In the genomic region with DNA sequence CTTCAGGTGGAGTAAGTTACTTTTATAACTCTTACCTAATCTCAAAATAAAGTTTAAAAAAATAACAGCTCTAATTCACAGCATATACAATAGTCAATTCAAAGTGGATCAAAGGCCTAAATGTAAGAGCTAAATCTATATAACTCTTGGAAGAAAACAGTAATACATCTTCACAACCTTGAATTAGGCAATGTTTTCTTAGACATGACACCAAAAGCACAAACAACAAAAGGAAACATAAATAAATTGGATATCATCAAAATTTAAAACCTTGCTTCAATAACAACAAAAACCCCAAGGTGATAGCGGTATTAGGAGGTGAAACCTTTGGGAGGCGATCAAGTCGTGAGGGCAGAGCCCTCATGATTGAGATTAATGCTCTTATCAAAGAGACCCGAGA, we compare ENCODE assay signal across 20 cellular contexts. TPM values are rescaled to one million over a fixed set of nuclear protein-coding genes. Genes with fewer than 3 reads are reported as not detected.
DNase-seq lines count a peak whose midpoint lies in the region; ATAC-seq, FAIRE-seq and TF ChIP-seq lines count a peak whose summit lies in the region.
"Had no signal": no experiment of that assay in that cellular context is flagged by ENCODE, and none has a peak within 500 bp of the region (broad histone marks: within the 10 kb centered on the region; RNA-seq: fewer than 3 reads in every experiment).

No MANE protein-coding gene starts in this region.

- H3K9me3 Mint-ChIP-seq in T-cell, result peaks cover 0 to 6% (median 0%) of the 10 kb centered on the region in 3 donors
- no peaks in the 10 kb centered on the region for H3K9me3 Mint-ChIP-seq in immature natural killer cell
- no peaks in the 10 kb centered on the region for H3K9me3 Mint-ChIP-seq in naive thymus-derived CD8-positive, alpha-beta T cell
- H3K9me3 Mint-ChIP-seq: HFFc6 had no signal

- H3K27ac ChIP-seq in HepG2 (ENCODE audit: extremely low read length, insufficient read depth, low read length), result no peak overlapping the region
- H3K27ac ChIP-seq in right lobe of liver, result no peak overlapping the region

- TF ChIP-seq EP300 in HepG2 (IDR thresholded peaks at IDR 0.05; ENCODE audit: low read depth in 2 of 2, low read length in 2 of 2) (no peak), HepG2 (CRISPR knock-in tag; IDR thresholded peaks at IDR 0.05; ENCODE audit: borderline replicate concordance) (no peak)

- TF ChIP-seq CTCF in HepG2 (CRISPR knock-in tag; IDR thresholded peaks at IDR 0.05) (no peak), right lobe of liver (IDR thresholded peaks at IDR 0.05) (no peak)

- WGBS in HepG2 (ENCODE audit: low lambda C conversion rate), result 98% methylated on average over 4 of the region's 4 CpGs
- 100% methylated on average over 3 of the region's 4 CpGs for WGBS in right lobe of liver (ENCODE audit: insufficient coverage, low coverage, low lambda C conversion rate, missing lambda C conversion rate)

- H3K27ac Mint-ChIP-seq in T-cell (peak overlapping the region; percentile 29 to 34), immature natural killer cell (peak overlapping the region in 5 of 6 donors; percentile 9 to 68 (median 31))
- H3K27ac Mint-ChIP-seq in naive thymus-derived CD8-positive, alpha-beta T cell, result peak overlapping the region in 6 of 10 donors; percentile 4 to 74 (median 44)
- H3K27ac Mint-ChIP-seq: HFFc6 had no signal

- no peak overlapping the region for H3K9ac ChIP-seq in HepG2 (ENCODE audit: insufficient read depth, low read depth, low read length)

- H3K27me3 ChIP-seq in HepG2 (ENCODE audit: control insufficient read depth in 1 of 2, insufficient read depth in 2 of 2, low read length in 2 of 2) (no peaks in the 10 kb centered on the region), right lobe of liver (no peaks in the 10 kb centered on the region)

- H3K36me3 Mint-ChIP-seq in T-cell (peaks cover 38% of the 10 kb centered on the region), immature natural killer cell (peaks cover 13 to 21% (median 16%) of the 10 kb centered on the region in 3 donors)
- H3K36me3 Mint-ChIP-seq in naive thymus-derived CD8-positive, alpha-beta T cell, result peaks cover 8 to 53% (median 23%) of the 10 kb centered on the region in 3 donors

- H3K4me3 Mint-ChIP-seq in T-cell (peak overlapping the region in 1 of 3 donors; percentile 59), immature natural killer cell (peak overlapping the region in 1 of 5 donors; percentile 7)
- H3K4me3 Mint-ChIP-seq in naive thymus-derived CD8-positive, alpha-beta T cell, result peak overlapping the region in 3 of 10 donors; percentile 24 to 65 (median 24)
- H3K4me3 Mint-ChIP-seq: HFFc6 had no signal

- TF ChIP-seq RAD21 in HepG2 (CRISPR knock-in tag; IDR thresholded peaks at IDR 0.05), result no peak

- H3K4me3 ChIP-seq in HepG2 (replicated peaks in 1 of 3; ENCODE audit: insufficient read depth in 1 of 3, low read depth in 2 of 3, low read length in 3 of 3) (no peak overlapping the region), right lobe of liver (no peak overlapping the region)
- H3K4me3 ChIP-seq: HAP-1 had no signal

- H3K27me3 Mint-ChIP-seq in T-cell, result no peaks in the 10 kb centered on the region
- peaks cover 0 to 5% (median 5%) of the 10 kb centered on the region in 3 donors for H3K27me3 Mint-ChIP-seq in immature natural killer cell (ENCODE audit: low read depth in 3 of 3)
- no peaks in the 10 kb centered on the region for H3K27me3 Mint-ChIP-seq in naive thymus-derived CD8-positive, alpha-beta T cell
- H3K27me3 Mint-ChIP-seq: CD4-positive, alpha-beta memory T cell had no signal

- DNase-seq in HepG2 (ENCODE audit: low spot score), result no peak
- DNase-seq in right lobe of liver, result no peak
- no peak for DNase-seq in T-cell
- DNase-seq in immature natural killer cell, result no peak
- DNase-seq in naive thymus-derived CD8-positive, alpha-beta T cell, result no peak
- DNase-seq in central memory CD4-positive, alpha-beta T cell, result no peak
- DNase-seq: C1 segment of cervical spinal cord; Calu3; CD4-positive, alpha-beta memory T cell; COR-L47; DMS53; DMS79 treated with DMSO at 0.1 percent for 48 hours; GF-D8; GOT3; HFFc6 had no signal

- no peak for TF ChIP-seq POLR2A in HepG2 (IDR thresholded peaks at IDR 0.05; ENCODE audit: insufficient read depth in 1 of 2, low read depth in 2 of 2, low read length in 2 of 2)
- no peak for TF ChIP-seq POLR2A in right lobe of liver (IDR thresholded peaks at IDR 0.05)

- CTCF ChIA-PET in HepG2 (lab: Yijun Ruan, JAX; ENCODE audit: low intra/inter-chr PET ratio, low total read pairs), result no interaction called here
- CTCF ChIA-PET in T-cell (lab: Charles Lee), result interaction anchor here in 1 of 2 donors (0.6 kb wide), 1 partner anchor 9 kb away, joined by 3 read pairs; no protein-coding TSS in a partner anchor

- H3K4me1 Mint-ChIP-seq in T-cell, result peaks cover 68 to 78% (median 74%) of the 10 kb centered on the region in 3 donors
- peaks cover 78 to 87% of the 10 kb centered on the region in 2 donors for H3K4me1 Mint-ChIP-seq in immature natural killer cell
- peaks cover 27 to 82% (median 77%) of the 10 kb centered on the region in 4 donors for H3K4me1 Mint-ChIP-seq in naive thymus-derived CD8-positive, alpha-beta T cell

- BruUV-seq in HepG2 (replicated peaks; lab: Mats Ljungman, UMichigan), result no TSS peak

- H3K9me3 ChIP-seq in HepG2 (ENCODE audit: low read length), result no peaks in the 10 kb centered on the region
- H3K9me3 ChIP-seq in right lobe of liver, result no peaks in the 10 kb centered on the region
- H3K9me3 ChIP-seq: HAP-1 had no signal

- H3K79me2 ChIP-seq in HepG2 (ENCODE audit: insufficient read depth, low read length), result peaks cover 7% of the 10 kb centered on the region

- no peaks in the 10 kb centered on the region for H4K20me1 ChIP-seq in HepG2 (ENCODE audit: insufficient read depth, low read length)

- intact Hi-C loops in HepG2 (cut with micrococcal nuclease; ENCODE audit: unreplicated experiment), result no loop called here
- intact Hi-C loops in right lobe of liver (cut with DNase I), result no loop called here

- no peak overlapping the region for H2AFZ ChIP-seq in HepG2 (ENCODE audit: low read length)

- no peak for FAIRE-seq in HepG2 (lab: Jason Lieb, UNC)
- FAIRE-seq: GM12891, GM18507, H54 had no signal

- peaks cover 7% of the 10 kb centered on the region; the same call in 1 of the 2 replicates for H3K4me1 ChIP-seq in HepG2 (ENCODE audit: insufficient read depth, low read length)
- peaks cover 0 to 14% (median 2%) of the 10 kb centered on the region in 4 donors for H3K4me1 ChIP-seq in right lobe of liver

- peaks cover 2 to 8% of the 10 kb centered on the region in 2 experiments; a peak in 3 of 5 replicates for H3K36me3 ChIP-seq in HepG2 (replicated peaks in 1 of 2; ENCODE audit: control insufficient read depth in 1 of 2, insufficient read depth in 2 of 2, low read length in 2 of 2)
- H3K36me3 ChIP-seq in right lobe of liver, result no peaks in the 10 kb centered on the region
- H3K36me3 ChIP-seq: HAP-1 had no signal

- no peak for ATAC-seq in HepG2
- no peak for ATAC-seq in right lobe of liver
- no peak for ATAC-seq in T-cell (replicated peaks in 1 of 4)
- no peak for ATAC-seq in naive thymus-derived CD8-positive, alpha-beta T cell
- no peak for ATAC-seq in GM21529 (IDR thresholded peaks at IDR 0.05; ENCODE audit: unreplicated experiment)

- in situ Hi-C loops in HepG2 (cut with HindIII; ENCODE audit: extremely low pct_ligation_motif_present, low pct_unique_long_range_greater_than_20kb), result no loop called here

- POLR2A ChIA-PET in HepG2 (lab: Yijun Ruan, JAX) (interaction anchor here (1.4 kb wide), 1 partner anchor 13 kb away, joined by 4 read pairs; a partner anchor contains a TSS), T-cell (lab: Charles Lee) (interaction anchor here (0.5 to 0.7 kb wide), 2 partner anchors 40 to 245 kb away, joined by 4 to 8 read pairs; no protein-coding TSS in a partner anchor)
- POLR2A ChIA-PET in naive thymus-derived CD8-positive, alpha-beta T cell (lab: Charles Lee), result no interaction called here

- H3K4me2 ChIP-seq in HepG2 (ENCODE audit: low read depth, low read length), result no peak overlapping the region

TF ChIP-seq in HepG2, 621 proteins besides CTCF, POLR2A, EP300 and RAD21:
- TF ChIP-seq ZC3H4 (CRISPR knock-in tag; IDR thresholded peaks at IDR 0.05; ENCODE audit: borderline replicate concordance) (no peak), CEBPB (IDR thresholded peaks at IDR 0.05; ENCODE audit: borderline replicate concordance, low read depth, low read length) (peak; percentile 77)

RNA-seq across cellular contexts. Expression of a gene that starts 12.8 kb away (rescaled TPM):
- total RNA-seq in HepG2 (2016; rRNA removed; fragmentation: Illumina TruSeq; extraction: Trizol) (9.4 and 12.8 TPM in 2 replicates), right lobe of liver (10 to 100 TPM in 2 of 6 experiments, 1 to 10 TPM in 4; 5.5 to 11.0 (median 9.2) TPM), T-cell (10 to 100 TPM; 31.6 to 58.9 (median 35.6) TPM)
- total RNA-seq in HepG2 (2016; cell fraction: cytosol; rRNA removed; fragmentation: Illumina TruSeq; extraction: Trizol; ENCODE audit: low read depth), result 8.3 and 10.2 TPM in 2 replicates
- total RNA-seq in HepG2 (2016; cell fraction: insoluble cytoplasmic fraction; rRNA removed; fragmentation: Illumina TruSeq; extraction: Trizol), result 9.9 and 12.4 TPM in 2 replicates
- total RNA-seq in HepG2 (2016; cell fraction: membrane; rRNA removed; fragmentation: Illumina TruSeq; extraction: Trizol), result 4.6 and 5.3 TPM in 2 replicates
- total RNA-seq in HepG2 (2016; cell fraction: nucleus; rRNA removed; fragmentation: Illumina TruSeq; extraction: Trizol), result 10.8 and 12.4 TPM in 2 replicates
- polyA plus RNA-seq in HepG2 (2011; rRNA removed) (9.7 and 11.1 TPM in 2 replicates), immature natural killer cell (10 to 100 TPM in 2 of 3 donors, 1 to 10 TPM in 1; 8.8 to 37.1 (median 27.5) TPM)
- polyA plus RNA-seq in HepG2 (2011; cell fraction: cytosol; rRNA removed), result 4.4 and 9.0 TPM in 2 replicates
- 5.5 and 8.4 TPM in 2 replicates for polyA plus RNA-seq in HepG2 (2011; cell fraction: nucleus; rRNA removed)
- 8.3 and 9.7 TPM in 2 replicates for polyA plus RNA-seq in HepG2 (2012)
- polyA plus RNA-seq in HepG2 (2016; cell fraction: cytosol; fragmentation: Illumina TruSeq; extraction: Trizol; ENCODE audit: low read depth), result 0.28 and 0.61 TPM in 2 replicates
- 7.7 and 8.2 TPM in 2 replicates for polyA plus RNA-seq in HepG2 (2016; cell fraction: insoluble cytoplasmic fraction; fragmentation: Illumina TruSeq; extraction: Trizol; ENCODE audit: low read depth)
- polyA plus RNA-seq in HepG2 (2016; cell fraction: membrane; fragmentation: Illumina TruSeq; extraction: Trizol; ENCODE audit: low read depth), result 1.7 and 1.9 TPM in 2 replicates
- polyA plus RNA-seq in HepG2 (2016; cell fraction: nucleus; fragmentation: Illumina TruSeq; extraction: Trizol; ENCODE audit: insufficient read depth, low read depth), result 14.9 and 16.0 TPM in 2 replicates
- polyA minus RNA-seq in HepG2 (2011; rRNA and poly(A)+ RNA removed; ENCODE audit: low replicate concordance), result 5.4 and 22.0 TPM in 2 replicates
- polyA minus RNA-seq in HepG2 (2011; cell fraction: cytosol; rRNA and poly(A)+ RNA removed), result 8.2 and 11.8 TPM in 2 replicates
- polyA minus RNA-seq in HepG2 (2011; cell fraction: nucleus; rRNA and poly(A)+ RNA removed), result 14.3 and 18.4 TPM in 2 replicates
- 10 to 100 TPM; 46.0 to 51.0 TPM for total RNA-seq in naive thymus-derived CD8-positive, alpha-beta T cell
- polyA plus RNA-seq in naive thymus-derived CD8-positive, alpha-beta T cell, result 10 to 100 TPM; 24.2 to 37.0 (median 31.0) TPM
